In the genomic region with DNA sequence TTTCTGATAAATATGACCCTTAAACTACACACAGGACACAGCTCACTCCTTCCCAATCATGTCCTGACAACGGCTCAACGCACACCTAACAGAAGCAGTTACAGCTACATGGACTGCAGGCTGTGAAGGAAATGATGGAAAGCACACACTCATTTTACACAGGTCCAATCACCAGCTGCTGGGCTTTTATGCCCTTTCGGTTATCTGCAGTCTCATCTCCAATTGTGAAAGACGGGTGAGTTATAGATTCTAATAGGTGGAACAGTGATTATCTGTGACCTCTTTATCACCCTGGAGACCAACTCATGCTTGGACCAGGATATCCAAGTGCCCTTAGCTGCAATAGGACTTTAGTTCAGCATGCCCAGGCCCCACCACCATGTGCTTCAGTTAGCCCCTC, we compare ENCODE assay signal across 30 cellular contexts.
"Had no signal": no experiment of that assay in that cellular context is flagged by ENCODE, and none has a peak within 500 bp of the region (broad histone marks: within the 10 kb centered on the region; RNA-seq: fewer than 3 reads in every experiment).

No MANE protein-coding gene starts in this region.

- H3K27me3 ChIP-seq: neural progenitor cell, ovary, spleen, suprapubic skin, testis, tibial artery, transverse colon, upper lobe of right lung, uterus had no signal

- ATAC-seq: naive thymus-derived CD8-positive, alpha-beta T cell; natural killer cell treated with Interleukin-12 subunit alpha and Interleukin-12 subunit beta and Interleukin-15 and Interleukin-18, amount 100 ng/mL, for 72 hours; psoas muscle; right cardiac atrium; sciatic nerve; stimulated activated memory B cell treated with anti-CD40 and anti-IgM and Interleukin-4, amounts not matched to agents 10 μg/mL and 1 μg/mL and 100 μg/mL, for 72 hours; stimulated activated naive CD8-positive, alpha-beta T cell treated with anti-CD3 and anti-CD28 coated beads, Interleukin-15, amount 100 ng/mL, for 72 hours; stimulated activated naive CD8-positive, alpha-beta T cell treated with anti-CD3 and anti-CD28 coated beads, Interleukin-15, Interleukin-2, amounts not matched to agents 100 U/mL and 50 U/mL, for 24 hours; upper lobe of right lung had no signal

- H3K9ac ChIP-seq: neural progenitor cell, parathyroid adenoma had no signal

- H3K9me3 ChIP-seq: ovary, psoas muscle, spleen, suprapubic skin, testis, tibial artery, transverse colon, upper lobe of right lung, uterus had no signal

- H3K79me2 ChIP-seq: parathyroid adenoma had no signal

- H3K36me3 ChIP-seq: neural progenitor cell, ovary, spleen, suprapubic skin, tibial artery, transverse colon, upper lobe of right lung, uterus had no signal

- DNase-seq: naive thymus-derived CD8-positive, alpha-beta T cell; nephron progenitor cell; occipital lobe; ovary; posterior cingulate gyrus; psoas muscle; right cardiac atrium; spleen; stimulated activated CD4-positive, alpha-beta T cell treated with anti-CD3 and anti-CD28 coated beads, Interleukin-12 subunit alpha, Interleukin-12 subunit beta, amount 100 ng/mL, for 4 hours; stimulated activated CD4-positive, alpha-beta T cell treated with anti-CD3 and anti-CD28 coated beads, Interleukin-1b, Interleukin-23, amount 100 ng/mL, for 48 hours; stimulated activated CD4-positive, alpha-beta T cell treated with anti-CD3 and anti-CD28 coated beads, Interleukin-4, amount 100 ng/mL, for 1 hour; stimulated activated CD4-positive, alpha-beta T cell treated with anti-CD3 and anti-CD28 coated beads, Interleukin-4, amount 100 ng/mL, for 4 hours; stimulated activated CD8-positive, alpha-beta memory T cell treated with anti-CD3 and anti-CD28 coated beads, Interleukin-4, amount 100 ng/mL, for 48 hours; stimulated activated naive CD4-positive, alpha-beta T cell; stimulated activated naive CD8-positive, alpha-beta T cell treated with anti-CD3 and anti-CD28 coated beads, Interleukin-15, amount 100 ng/mL, for 72 hours; stimulated activated naive CD8-positive, alpha-beta T cell treated with anti-CD3 and anti-CD28 coated beads, Interleukin-15, Interleukin-2, amounts not matched to agents 100 U/mL and 50 U/mL, for 24 hours; substantia nigra; testis; tibial artery; transverse colon; upper lobe of right lung; uterus had no signal

- H2AFZ ChIP-seq: neural progenitor cell, parathyroid adenoma had no signal

- H3K27ac ChIP-seq: neural progenitor cell, ovary, parathyroid adenoma, psoas muscle, skin epidermis, spleen, suprapubic skin, testis, tibial artery, transverse colon, upper lobe of right lung, uterus had no signal

- H3K4me1 ChIP-seq: neural progenitor cell, psoas muscle, spleen, suprapubic skin, testis, transverse colon, upper lobe of right lung, uterus had no signal

- H3K4me3 ChIP-seq: neural progenitor cell, ovary, psoas muscle, skin epidermis, smooth muscle cell, spleen, suprapubic skin, testis, tibial artery, transverse colon, upper lobe of right lung, uterus had no signal

- H3K4me2 ChIP-seq: neural progenitor cell, smooth muscle cell had no signal
